ENCODE assay signal across 8 cellular contexts in genomic region chr19:47112664-47113445, GRCh38. TPM values are rescaled to one million over a fixed set of nuclear protein-coding genes. Genes with fewer than 3 reads are reported as not detected.
DNase-seq lines count a peak whose midpoint lies in the region; ATAC-seq and TF ChIP-seq lines count a peak whose summit lies in the region.

No MANE protein-coding gene starts in this region.

- H3K4me3 Mint-ChIP-seq in CD14-positive monocyte, result peak overlapping the region; percentile 99
- H3K4me3 Mint-ChIP-seq in dendritic cell treated with granulocyte-macrophage colony-stimulating factor and Interleukin-4, amounts not matched to agents 40 ng/mL and 50 ng/mL, for 4 days, result peak overlapping the region; percentile 99

- no peak for TF ChIP-seq CTCF in CD14-positive monocyte (IDR thresholded peaks at IDR 0.05)
- TF ChIP-seq CTCF in left lung (IDR thresholded peaks at IDR 0.05), result no peak

- peaks cover 0 to 6% of the 10 kb centered on the region in 2 donors for H3K36me3 ChIP-seq in left lung

- H3K27me3 Mint-ChIP-seq in CD14-positive monocyte (ENCODE audit: low read depth in 3 of 3), result peaks cover 0 to 12% (median 4%) of the 10 kb centered on the region in 3 donors
- H3K27me3 Mint-ChIP-seq in dendritic cell treated with granulocyte-macrophage colony-stimulating factor and Interleukin-4, amounts not matched to agents 40 ng/mL and 50 ng/mL, for 4 days, result peaks cover 7% of the 10 kb centered on the region

- peak overlapping the region; percentile 79 to 83 for H3K4me3 ChIP-seq in left lung

- H3K9me3 Mint-ChIP-seq in CD14-positive monocyte, result peaks cover 0 to 2% (median 0%) of the 10 kb centered on the region in 7 donors
- H3K9me3 Mint-ChIP-seq in dendritic cell treated with granulocyte-macrophage colony-stimulating factor and Interleukin-4, amounts not matched to agents 40 ng/mL and 50 ng/mL, for 4 days, result no peaks in the 10 kb centered on the region

- intact Hi-C loops in CD14-positive monocyte (cut with micrococcal nuclease), result loop anchor here (2.0 to 5.0 kb wide), 2 partner anchors 64 to 326 kb away; partner anchors contain the start of genes SLC1A5 (in 1 of the 2) and TMEM160 (in 1 of the 2)
- intact Hi-C loops in dendritic cell treated with granulocyte-macrophage colony-stimulating factor and Interleukin-4, amounts not matched to agents 40 ng/mL and 50 ng/mL, for 4 days (cut with micrococcal nuclease), result loop anchor here (2.0 to 5.0 kb wide), 2 partner anchors 14 to 256 kb away; no protein-coding TSS in a partner anchor
- intact Hi-C loops in left lung (cut with DNase I), result no loop called here

- peaks cover 8 to 13% of the 10 kb centered on the region in 2 donors for H3K36me3 Mint-ChIP-seq in CD14-positive monocyte
- H3K36me3 Mint-ChIP-seq in dendritic cell treated with granulocyte-macrophage colony-stimulating factor and Interleukin-4, amounts not matched to agents 40 ng/mL and 50 ng/mL, for 4 days (ENCODE audit: low read depth), result peaks cover 41% of the 10 kb centered on the region

- DNase-seq in CD14-positive monocyte (ENCODE audit: low spot score) (peak; percentile 100), NCI-H748 treated with DMSO at 0.1 percent for 48 hours (lab: John Stamatoyannopoulos, UW) (peak; percentile 99), left lung (peak; percentile 99 to 100)
- peak; percentile 98 to 99 for DNase-seq in activated CD4-positive, alpha-beta T cell treated with anti-CD3 and anti-CD28 coated beads, Interleukin-2, amount 50 U/mL, for 4 hours
- DNase-seq in stimulated activated CD4-positive, alpha-beta T cell treated with anti-CD3 and anti-CD28 coated beads, Interleukin-2, amount 100 ng/mL, for 4 hours (ENCODE audit: low read depth), result peak; percentile 100

- ATAC-seq in GM19397 (IDR thresholded peaks at IDR 0.05; ENCODE audit: unreplicated experiment), result peak; percentile 71
- ATAC-seq in HG03565 (IDR thresholded peaks at IDR 0.05; ENCODE audit: unreplicated experiment), result peak; percentile 77
- ATAC-seq in left lung, result peak; percentile 93

- peak overlapping the region; percentile 100 for H3K27ac ChIP-seq in left lung

- peaks cover 16 to 33% of the 10 kb centered on the region in 2 donors for H3K4me1 ChIP-seq in left lung

- H3K27me3 ChIP-seq in left lung, result no peaks in the 10 kb centered on the region

- peaks cover 37% of the 10 kb centered on the region for H3K4me1 Mint-ChIP-seq in CD14-positive monocyte
- H3K4me1 Mint-ChIP-seq in dendritic cell treated with granulocyte-macrophage colony-stimulating factor and Interleukin-4, amounts not matched to agents 40 ng/mL and 50 ng/mL, for 4 days (ENCODE audit: low read depth), result peaks cover 41% of the 10 kb centered on the region

- no peaks in the 10 kb centered on the region for H3K9me3 ChIP-seq in left lung

- H3K27ac Mint-ChIP-seq in CD14-positive monocyte, result peak overlapping the region; percentile 99 to 100 (median 100)
- peak overlapping the region; percentile 100 for H3K27ac Mint-ChIP-seq in dendritic cell treated with granulocyte-macrophage colony-stimulating factor and Interleukin-4, amounts not matched to agents 40 ng/mL and 50 ng/mL, for 4 days

RNA-seq across cellular contexts. Expression of gene ZC3H4, which starts 0.7 kb away (rescaled TPM):
- polyA plus RNA-seq in CD14-positive monocyte, result under 1 TPM; 0.24 to 0.60 TPM
- 10 to 100 TPM; 37.9 to 39.2 TPM for total RNA-seq in left lung

RNA-seq across cellular contexts. Expression of gene SAE1, which starts 17.8 kb away (rescaled TPM):
- polyA plus RNA-seq in CD14-positive monocyte, result 10 to 100 TPM; 46.5 to 54.2 TPM
- 10 to 100 TPM; 67.7 to 73.8 TPM for total RNA-seq in left lung

Comparison
In these comparisons a context has a peak if more than half of its experiments do, and no peak if none do; other contexts are left out.
1. Peak in every context shown above with its lines: DNase-seq, ATAC-seq, H3K4me3 ChIP-seq and H3K27ac ChIP-seq.
2. intact Hi-C loops: an anchor here in CD14-positive monocyte (2.0 to 5.0 kb wide) and dendritic cell treated with granulocyte-macrophage colony-stimulating factor and Interleukin-4, amounts not matched to agents 40 ng/mL and 50 ng/mL, for 4 days (2.0 to 5.0 kb wide); none called in left lung.